ENCODE assay signal across 10 cellular contexts in genomic region chr1:19504796-19505693, GRCh38. TPM values are rescaled to one million over a fixed set of nuclear protein-coding genes. Genes with fewer than 3 reads are reported as not detected.
A peak's percentile ranks its signal among the peaks of the same experiment; 100 is the strongest.
DNase-seq lines count a peak whose midpoint lies in the region; ATAC-seq, FAIRE-seq and TF ChIP-seq lines count a peak whose summit lies in the region.
"Had no signal": no experiment of that assay in that cellular context is flagged by ENCODE, and none has a peak within 500 bp of the region (broad histone marks: within the 10 kb centered on the region; RNA-seq: fewer than 3 reads in every experiment).

No MANE protein-coding gene starts in this region.

- H3K14ac ChIP-seq in neuronal stem cell (ENCODE audit: low read length) = no peak overlapping the region

- no peak overlapping the region for H3K4me3 Mint-ChIP-seq in CD4-positive, alpha-beta T cell

- peaks cover 21% of the 10 kb centered on the region for H3K4me1 Mint-ChIP-seq in CD4-positive, alpha-beta T cell (ENCODE audit: low read depth)

- no peaks in the 10 kb centered on the region for H3K36me3 Mint-ChIP-seq in CD4-positive, alpha-beta T cell (ENCODE audit: low read depth)

- no peaks in the 10 kb centered on the region for H3K79me1 ChIP-seq in neuronal stem cell (ENCODE audit: low read depth, low read length)

- H2BK5ac ChIP-seq in neuronal stem cell (ENCODE audit: low read length) = no peak overlapping the region

- no peak overlapping the region for H2AK5ac ChIP-seq in neuronal stem cell (ENCODE audit: low read depth, low read length)

- intact Hi-C loops in left ventricle myocardium inferior (cut with micrococcal nuclease) = no loop called here
- intact Hi-C loops in CD4-positive, alpha-beta T cell (cut with DNase I, micrococcal nuclease) = no loop called here

- no peak overlapping the region for H2BK15ac ChIP-seq in neuronal stem cell (ENCODE audit: low read length)

- peak; percentile 69 for DNase-seq in ELR (ENCODE audit: low read depth)
- no peak for DNase-seq in left ventricle myocardium inferior
- DNase-seq in small intestine = peak; percentile 64
- DNase-seq in neuronal stem cell (ENCODE audit: low spot score) = no peak
- DNase-seq in CD4-positive, alpha-beta T cell = no peak
- no peak for DNase-seq in NCI-H2081 treated with DMSO at 0.1 percent for 48 hours (lab: John Stamatoyannopoulos, UW)
- DNase-seq: naive thymus-derived CD8-positive, alpha-beta T cell had no signal

- 5 to 21% (median 16%) methylated on average over 6 of the region's 6 CpGs for WGBS in small intestine, 3 donors
- no CpG with 5 or more reads among the region's 6 CpGs for WGBS in neuronal stem cell (ENCODE audit: extremely low coverage in 2 of 2, insufficient read length in 2 of 2, insufficient replicate concordance in 1 of 2), 2 donors

- H3K4me1 ChIP-seq in left ventricle myocardium inferior (peaks cover 67% of the 10 kb centered on the region), small intestine (ENCODE audit: control insufficient read depth in 2 of 2, insufficient read depth in 1 of 2, low read depth in 1 of 2, low read length in 1 of 2) (peaks cover 2 to 7% of the 10 kb centered on the region in 2 donors), neuronal stem cell (ENCODE audit: control insufficient read depth in 2 of 2, insufficient read depth in 1 of 2, low read depth in 1 of 2, low read length in 2 of 2) (no peaks in the 10 kb centered on the region)

- no peak overlapping the region for H4K91ac ChIP-seq in neuronal stem cell (ENCODE audit: low read depth, low read length, poor library complexity)

- CTCF ChIA-PET in CD4-positive, alpha-beta T cell (lab: Charles Lee) = interaction anchor here (0.6 kb wide), 1 partner anchor 413 kb away, joined by 3 read pairs; no protein-coding TSS in a partner anchor

- no peak overlapping the region for H3K4me2 ChIP-seq in neuronal stem cell (ENCODE audit: insufficient read depth, low read length, poor library complexity, severe bottlenecking)
- H3K4me2 ChIP-seq: KMS-11 had no signal

- POLR2A ChIA-PET in CD4-positive, alpha-beta T cell (lab: Charles Lee) = no interaction called here

- H3K9ac ChIP-seq in neuronal stem cell (ENCODE audit: low read depth, low read length, poor library complexity) = no peak overlapping the region
- H3K9ac ChIP-seq: KMS-11 had no signal

- no peaks in the 10 kb centered on the region for H3K9me3 Mint-ChIP-seq in CD4-positive, alpha-beta T cell
- H3K9me3 Mint-ChIP-seq: naive thymus-derived CD8-positive, alpha-beta T cell had no signal

- no peak overlapping the region for H2BK12ac ChIP-seq in neuronal stem cell (ENCODE audit: low read length)

- H3K36me3 ChIP-seq in left ventricle myocardium inferior (no peaks in the 10 kb centered on the region), small intestine (ENCODE audit: control insufficient read depth in 2 of 2, insufficient read depth in 2 of 2, low read length in 2 of 2) (no peaks in the 10 kb centered on the region), neuronal stem cell (replicated peaks in 1 of 2; ENCODE audit: control insufficient read depth in 2 of 2, insufficient read depth in 2 of 2, low read length in 2 of 2) (no peaks in the 10 kb centered on the region)

- no peak overlapping the region for H3K27ac Mint-ChIP-seq in CD4-positive, alpha-beta T cell

- no peak overlapping the region for H3K4ac ChIP-seq in neuronal stem cell (ENCODE audit: low read length)

- H3K27me3 ChIP-seq in left ventricle myocardium inferior (ENCODE audit: low read depth) (no peaks in the 10 kb centered on the region), small intestine (ENCODE audit: control insufficient read depth in 2 of 2, insufficient read depth in 2 of 2, low read length in 2 of 2) (no peaks in the 10 kb centered on the region), neuronal stem cell (ENCODE audit: control insufficient read depth in 3 of 3, insufficient read depth in 3 of 3, low read depth in 1 of 3, low read length in 3 of 3) (no peaks in the 10 kb centered on the region)
- H3K27me3 ChIP-seq in CD4-positive, alpha-beta T cell (ENCODE audit: control insufficient read depth, insufficient read depth, low read length) = no peaks in the 10 kb centered on the region

- H3K9me3 ChIP-seq in left ventricle myocardium inferior (replicated peaks) = no peaks in the 10 kb centered on the region
- no peaks in the 10 kb centered on the region for H3K9me3 ChIP-seq in small intestine (ENCODE audit: control insufficient read depth, low read depth)
- H3K9me3 ChIP-seq in neuronal stem cell (replicated peaks in 1 of 2; ENCODE audit: control insufficient read depth in 2 of 2, insufficient read depth in 1 of 2, low read depth in 1 of 2, low read length in 2 of 2) = no peaks in the 10 kb centered on the region
- no peaks in the 10 kb centered on the region for H3K9me3 ChIP-seq in CD4-positive, alpha-beta T cell (ENCODE audit: control insufficient read depth, low read length)

- H3K27ac ChIP-seq in left ventricle myocardium inferior (replicated peaks) (peak overlapping the region; percentile 94), small intestine (ENCODE audit: low read depth in 1 of 2, low read length in 1 of 2) (peak overlapping the region; percentile 16 to 93), neuronal stem cell (replicated peaks; ENCODE audit: low read length) (no peak overlapping the region)
- no peak overlapping the region for H3K27ac ChIP-seq in CD4-positive, alpha-beta T cell (ENCODE audit: low read depth, low read length)
- H3K27ac ChIP-seq: KMS-11 had no signal

- no peak overlapping the region for H4K8ac ChIP-seq in neuronal stem cell (ENCODE audit: low read depth, low read length)

- no peak overlapping the region for H3K23ac ChIP-seq in neuronal stem cell (ENCODE audit: low read depth, low read length, poor library complexity)

- ATAC-seq in SK-N-SH treated with all-trans-retinoic acid at 6 μM for 48 hours (peak; percentile 31; the same call in 1 of the 3 replicates), GM18498 (IDR thresholded peaks at IDR 0.05; ENCODE audit: unreplicated experiment) (no peak)
- no peak for ATAC-seq in CD4-positive, alpha-beta T cell (ENCODE audit: poor library complexity)
- ATAC-seq: naive thymus-derived CD8-positive, alpha-beta T cell had no signal

- peak overlapping the region; percentile 40 for H3K4me3 ChIP-seq in left ventricle myocardium inferior
- no peak overlapping the region for H3K4me3 ChIP-seq in small intestine (ENCODE audit: low read depth in 1 of 2, low read length in 2 of 2)
- no peak overlapping the region for H3K4me3 ChIP-seq in neuronal stem cell (ENCODE audit: low read length in 2 of 2)

- no peak overlapping the region for H3K18ac ChIP-seq in neuronal stem cell (ENCODE audit: low read length)

- FAIRE-seq in small intestine (lab: Jason Lieb, UNC) = no peak

- no peaks in the 10 kb centered on the region for H3K27me3 Mint-ChIP-seq in CD4-positive, alpha-beta T cell
- H3K27me3 Mint-ChIP-seq: naive thymus-derived CD8-positive, alpha-beta T cell had no signal

- no peak overlapping the region for H2AFZ ChIP-seq in neuronal stem cell (ENCODE audit: low read length)

- no peak overlapping the region for H2BK120ac ChIP-seq in neuronal stem cell (ENCODE audit: low read depth, low read length)

- TF ChIP-seq CTCF in left ventricle myocardium inferior (IDR thresholded peaks at IDR 0.05; ENCODE audit: borderline replicate concordance) = no peak
- TF ChIP-seq CTCF in CD4-positive, alpha-beta T cell (IDR thresholded peaks at IDR 0.05) = no peak

TF ChIP-seq in SK-N-SH treated with all-trans-retinoic acid at 6 μM for 48 hours, 23 proteins besides CTCF, POLR2A, EP300 and RAD21:
- TF ChIP-seq ZNF565 (CRISPR knock-in tag; conservative IDR thresholded peaks at IDR 0.05; ENCODE audit: low read depth) (no peak), TOX (CRISPR knock-in tag; IDR thresholded peaks at IDR 0.05; ENCODE audit: borderline replicate concordance) (no peak), ARNTL (CRISPR knock-in tag; IDR thresholded peaks at IDR 0.05; ENCODE audit: borderline replicate concordance, low read depth) (no peak), CSRNP3 (CRISPR knock-in tag; IDR thresholded peaks at IDR 0.05) (no peak), ZNF8 (CRISPR knock-in tag; IDR thresholded peaks at IDR 0.05) (no peak)

RNA-seq across cellular contexts. Expression of gene CAPZB, which starts 19.7 kb away (rescaled TPM):
- total RNA-seq in left ventricle myocardium inferior = 217 TPM
- polyA plus RNA-seq in small intestine = 100 to 1,000 TPM; 262 to 292 (median 289) TPM
- polyA plus RNA-seq in neuronal stem cell (2013, experiment 1 of 2) = 295 TPM
- 299 TPM for polyA plus RNA-seq in neuronal stem cell (2013, experiment 2 of 2)
- total RNA-seq in CD4-positive, alpha-beta T cell = 100 to 1,000 TPM; 168 to 173 TPM

Comparison
In these comparisons a context has a peak if more than half of its experiments do, and no peak if none do; other contexts are left out.
1. DNase-seq: peak in ELR (single experiment) and small intestine (single experiment); none in left ventricle myocardium inferior (single experiment), neuronal stem cell (single experiment), CD4-positive, alpha-beta T cell (0 of 10) and NCI-H2081 treated with DMSO at 0.1 percent for 48 hours (single experiment).
2. H3K27ac ChIP-seq: peak in left ventricle myocardium inferior (single experiment) and small intestine (2 of 2); none in neuronal stem cell (single experiment) and CD4-positive, alpha-beta T cell (single experiment).